In the genomic region with DNA sequence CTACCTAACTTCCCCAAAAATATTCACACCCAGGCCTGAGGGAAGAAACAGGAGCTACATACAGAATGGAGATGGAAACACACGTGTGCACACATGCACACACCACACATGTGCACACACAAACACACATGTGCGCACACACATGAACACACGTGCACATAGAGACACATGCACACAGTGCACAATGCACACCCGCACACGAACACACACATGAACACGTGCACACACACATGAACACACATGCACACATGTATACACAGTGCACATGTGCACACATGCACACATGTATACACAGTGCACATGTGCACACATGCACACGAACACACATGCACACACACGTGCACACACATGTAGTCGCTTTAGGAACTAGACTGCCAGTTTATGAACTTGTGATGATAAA, we compare ENCODE assay signal across 29 cellular contexts. TPM values are rescaled to one million over a fixed set of nuclear protein-coding genes. Genes with fewer than 3 reads are reported as not detected.
A peak's percentile ranks its signal among the peaks of the same experiment; 100 is the strongest.
DNase-seq lines count a peak whose midpoint lies in the region; ATAC-seq, FAIRE-seq and TF ChIP-seq lines count a peak whose summit lies in the region.
"Had no signal": no experiment of that assay in that cellular context is flagged by ENCODE, and none has a peak within 500 bp of the region (broad histone marks: within the 10 kb centered on the region; RNA-seq: fewer than 3 reads in every experiment).

No MANE protein-coding gene starts in this region.

- POLR2A ChIA-PET in A549 (lab: Yijun Ruan, JAX), result no interaction called here
- POLR2A ChIA-PET in HEK293 (lab: Yijun Ruan, JAX), result no interaction called here
- POLR2A ChIA-PET in H1 (lab: Charles Lee; ENCODE audit: partially characterized antibody), result no interaction called here
- POLR2A ChIA-PET in Caco-2 (lab: Charles Lee), result no interaction called here

- TF ChIP-seq POLR2A in A549 (IDR thresholded peaks at IDR 0.05; ENCODE audit: low read length), result no peak
- TF ChIP-seq POLR2A in H1 (IDR thresholded peaks at IDR 0.05; ENCODE audit: control extremely low read depth in 1 of 2, low read depth in 2 of 2, low read length in 2 of 2), result no peak

- H3K79me1 ChIP-seq in H1 (ENCODE audit: low read depth, low read length), result no peaks in the 10 kb centered on the region

- no peak overlapping the region for H3K23ac ChIP-seq in H1 (ENCODE audit: insufficient read length)

- no peaks in the 10 kb centered on the region for H3K9me3 ChIP-seq in A549
- no peaks in the 10 kb centered on the region for H3K9me3 ChIP-seq in HEK293 (ENCODE audit: control insufficient read depth, insufficient read depth, low read depth, low read length)
- H3K9me3 ChIP-seq in H1 (ENCODE audit: insufficient read depth in 2 of 2, low read depth in 1 of 2, low read length in 1 of 2), result no peaks in the 10 kb centered on the region
- H3K9me3 ChIP-seq in Caco-2, result no peaks in the 10 kb centered on the region
- H3K9me3 ChIP-seq: BLaER1 treated with 17β-estradiol and CSF1 and Interleukin-3, amounts not matched to agents 10 nM and 100 nM; MG63; SJCRH30 had no signal

- H4K5ac ChIP-seq in H1 (ENCODE audit: insufficient read length, low read depth, low read length), result no peak overlapping the region

- H3K9me3 Mint-ChIP-seq in progenitor cell of endocrine pancreas (ENCODE audit: low read depth), result no peaks in the 10 kb centered on the region
- no peaks in the 10 kb centered on the region for H3K9me3 Mint-ChIP-seq in activated naive CD4-positive, alpha-beta T cell treated with anti-CD3 and anti-CD28 coated beads, Interleukin-2, amount 10 ng/mL, durations not matched to agents 7 days and 5 days
- no peaks in the 10 kb centered on the region for H3K9me3 Mint-ChIP-seq in Caco-2 (ENCODE audit: unreplicated experiment)
- H3K9me3 Mint-ChIP-seq: CD4-positive, alpha-beta T cell had no signal

- no peak overlapping the region for H2BK5ac ChIP-seq in H1 (ENCODE audit: low read depth, low read length)

- H3K36me3 Mint-ChIP-seq in progenitor cell of endocrine pancreas (ENCODE audit: insufficient read depth), result no peaks in the 10 kb centered on the region
- H3K36me3 Mint-ChIP-seq in activated naive CD4-positive, alpha-beta T cell treated with anti-CD3 and anti-CD28 coated beads, Interleukin-2, amount 10 ng/mL, durations not matched to agents 7 days and 5 days, result no peaks in the 10 kb centered on the region
- no peaks in the 10 kb centered on the region for H3K36me3 Mint-ChIP-seq in Caco-2 (ENCODE audit: insufficient read depth, unreplicated experiment)

- FAIRE-seq in A549 (lab: Jason Lieb, UNC) (peak; percentile 28), H1 (lab: Jason Lieb, UNC) (no peak)
- FAIRE-seq: G401.6 had no signal

- H3K4me3 Mint-ChIP-seq in progenitor cell of endocrine pancreas (ENCODE audit: low read depth) (no peak overlapping the region), Caco-2 (ENCODE audit: unreplicated experiment) (no peak overlapping the region)
- H3K4me3 Mint-ChIP-seq in activated naive CD4-positive, alpha-beta T cell treated with anti-CD3 and anti-CD28 coated beads, Interleukin-2, amount 10 ng/mL, durations not matched to agents 7 days and 5 days, result no peak overlapping the region
- H3K4me3 Mint-ChIP-seq: CD4-positive, alpha-beta T cell had no signal

- H3K36me3 ChIP-seq in HEK293 (ENCODE audit: control insufficient read depth in 2 of 2, insufficient read depth in 1 of 2, low read length in 2 of 2), result no peaks in the 10 kb centered on the region
- H3K36me3 ChIP-seq in H1 (ENCODE audit: control insufficient read depth in 2 of 4, insufficient read depth in 4 of 4, low read length in 3 of 4), result no peaks in the 10 kb centered on the region
- H3K36me3 ChIP-seq in Caco-2 (ENCODE audit: control insufficient read depth, insufficient read depth, low read length), result no peaks in the 10 kb centered on the region
- H3K36me3 ChIP-seq: BLaER1 treated with 17β-estradiol and CSF1 and Interleukin-3, amounts not matched to agents 10 nM and 100 nM; MG63; SJCRH30 had no signal

- peaks cover 0 to 3% of the 10 kb centered on the region in 2 experiments for H4K20me1 ChIP-seq in H1 (replicated peaks in 1 of 2; ENCODE audit: control insufficient read depth in 1 of 2, insufficient read depth in 2 of 2, low read length in 2 of 2)
- H4K20me1 ChIP-seq: BLaER1 treated with 17β-estradiol and CSF1 and Interleukin-3, amounts not matched to agents 10 nM and 100 nM had no signal

- no peak for TF ChIP-seq EP300 in A549 (IDR thresholded peaks at IDR 0.05)
- TF ChIP-seq EP300 in H1 (IDR thresholded peaks at IDR 0.05; ENCODE audit: borderline replicate concordance in 1 of 2, low read depth in 2 of 2, low read length in 2 of 2), result no peak

- H3K4ac ChIP-seq in H1 (replicated peaks; ENCODE audit: insufficient read length, low read depth, low read length), result no peak overlapping the region

- H3K9ac ChIP-seq in H1 (replicated peaks in 1 of 4; ENCODE audit: extremely low read depth in 1 of 4, low read depth in 3 of 4, low read length in 3 of 4), result no peak overlapping the region; a peak in 1 of 7 replicates
- H3K9ac ChIP-seq: BLaER1 treated with 17β-estradiol and CSF1 and Interleukin-3, amounts not matched to agents 10 nM and 100 nM had no signal

- TF ChIP-seq RAD21 in A549 (conservative IDR thresholded peaks at IDR 0.05 in 1 of 2, IDR thresholded peaks at IDR 0.05 in 1 of 2), result no peak
- no peak for TF ChIP-seq RAD21 in H1 (IDR thresholded peaks at IDR 0.05 in 1 of 2, conservative IDR thresholded peaks at IDR 0.05 in 1 of 2; ENCODE audit: low read depth in 2 of 2, low read length in 2 of 2)

- H2BK15ac ChIP-seq in H1 (ENCODE audit: low read length), result no peak overlapping the region

- H3K23me2 ChIP-seq in H1 (ENCODE audit: low read depth, low read length), result no peaks in the 10 kb centered on the region

- no peak overlapping the region; the same call in 1 of the 2 replicates for H2AK5ac ChIP-seq in H1 (ENCODE audit: low read depth, low read length)

- H3K4me1 Mint-ChIP-seq in progenitor cell of endocrine pancreas (ENCODE audit: low read depth), result no peaks in the 10 kb centered on the region
- peaks cover 6% of the 10 kb centered on the region for H3K4me1 Mint-ChIP-seq in activated naive CD4-positive, alpha-beta T cell treated with anti-CD3 and anti-CD28 coated beads, Interleukin-2, amount 10 ng/mL, durations not matched to agents 7 days and 5 days
- H3K4me1 Mint-ChIP-seq in Caco-2 (ENCODE audit: low read depth, unreplicated experiment), result peaks cover 9% of the 10 kb centered on the region

- in situ Hi-C loops in ACHN (cut with HindIII; ENCODE audit: low pct_ligation_motif_present, low pct_unique_long_range_greater_than_20kb, low sequenced_read_pairs), result no loop called here

- TF ChIP-seq CTCF in A549 (IDR thresholded peaks at IDR 0.05), result no peak
- no peak for TF ChIP-seq CTCF in HEK293 (tag by site-specific recombination; IDR thresholded peaks at IDR 0.05)
- TF ChIP-seq CTCF in H1 (IDR thresholded peaks at IDR 0.05; ENCODE audit: control extremely low read depth in 1 of 3, insufficient read depth in 1 of 3, low read depth in 1 of 3, low read length in 3 of 3), result no peak
- no peak for TF ChIP-seq CTCF in progenitor cell of endocrine pancreas (IDR thresholded peaks at IDR 0.05; ENCODE audit: unreplicated experiment)
- no peak for TF ChIP-seq CTCF in Caco-2 (IDR thresholded peaks at IDR 0.05; ENCODE audit: insufficient read depth in 1 of 2, low read depth in 1 of 2, low read length in 1 of 2, severe bottlenecking in 1 of 2, unreplicated experiment in 1 of 2)

- H2BK12ac ChIP-seq in H1 (ENCODE audit: low read depth, low read length), result peak overlapping the region; percentile 77; the same call in 1 of the 2 replicates

- 67% methylated on average over 9 of the region's 9 CpGs for WGBS in A549 (ENCODE audit: missing lambda C conversion rate)
- 85% methylated on average over 9 of the region's 9 CpGs; no CpG with 5 or more reads in 1 of the 2 experiments for WGBS in H1 (ENCODE audit: extremely low coverage in 1 of 2, insufficient coverage in 1 of 2, insufficient read length in 1 of 2, insufficient replicate concordance in 2 of 2, low coverage in 1 of 2, low lambda C conversion rate in 2 of 2, missing lambda C conversion rate in 1 of 2), 2 experiments

- H3K4me3 ChIP-seq in A549, result no peak overlapping the region
- no peak overlapping the region for H3K4me3 ChIP-seq in HEK293 (ENCODE audit: low read depth, low read length)
- H3K4me3 ChIP-seq in H1 (ENCODE audit: extremely low read depth in 1 of 4, insufficient read depth in 2 of 4, low read depth in 3 of 4, low read length in 4 of 4), result no peak overlapping the region
- no peak overlapping the region for H3K4me3 ChIP-seq in Caco-2 (ENCODE audit: low read depth, low read length)
- H3K4me3 ChIP-seq: BLaER1 treated with 17β-estradiol and CSF1 and Interleukin-3, amounts not matched to agents 10 nM and 100 nM; MG63; PC-9; SJCRH30 had no signal

- no peak for ATAC-seq in A549
- ATAC-seq: Right ventricle myocardium inferior, SK-N-SH treated with all-trans-retinoic acid at 6 μM for 48 hours had no signal

- H3K27ac Mint-ChIP-seq in progenitor cell of endocrine pancreas (peak overlapping the region; percentile 52), Caco-2 (ENCODE audit: unreplicated experiment) (no peak overlapping the region)
- H3K27ac Mint-ChIP-seq in activated naive CD4-positive, alpha-beta T cell treated with anti-CD3 and anti-CD28 coated beads, Interleukin-2, amount 10 ng/mL, durations not matched to agents 7 days and 5 days, result no peak overlapping the region
- H3K27ac Mint-ChIP-seq: CD4-positive, alpha-beta T cell had no signal

- no peak overlapping the region for H3K4me2 ChIP-seq in A549
- H3K4me2 ChIP-seq in H1 (ENCODE audit: insufficient read depth in 1 of 2, low read depth in 2 of 2, low read length in 2 of 2), result no peak overlapping the region
- H3K4me2 ChIP-seq: BLaER1 treated with 17β-estradiol and CSF1 and Interleukin-3, amounts not matched to agents 10 nM and 100 nM; PC-9 had no signal

- CTCF ChIA-PET in A549 (lab: Yijun Ruan, JAX) (interaction anchor here (1.0 to 2.2 kb wide), 4 partner anchors 12 to 138 kb away, joined by 3 to 5 read pairs (median 5); no protein-coding TSS in a partner anchor), HEK293 (lab: Yijun Ruan, JAX) (no interaction called here), H1 (lab: Charles Lee; ENCODE audit: partially characterized antibody) (interaction anchor here (1.0 to 1.8 kb wide), 3 partner anchors 7 to 139 kb away, joined by 3 to 7 read pairs (median 6); no protein-coding TSS in a partner anchor), Caco-2 (lab: Charles Lee) (no interaction called here)
- CTCF ChIA-PET in activated naive CD4-positive, alpha-beta T cell treated with anti-CD3 and anti-CD28 coated beads, Interleukin-2, amount 10 ng/mL, durations not matched to agents 7 days and 5 days (lab: Charles Lee), result interaction anchor here (1.0 kb wide), 1 partner anchor 10 kb away, joined by 3 read pairs; no protein-coding TSS in a partner anchor

- H3K27ac ChIP-seq in A549 (no peak overlapping the region), HEK293 (ENCODE audit: extremely low read depth, low read depth, low read length) (no peak overlapping the region), H1 (ENCODE audit: low read depth, low read length) (no peak overlapping the region)
- H3K27ac ChIP-seq: BLaER1 treated with 17β-estradiol and CSF1 and Interleukin-3, amounts not matched to agents 10 nM and 100 nM; PC-9; SJCRH30 had no signal

- H4K91ac ChIP-seq in H1 (replicated peaks; ENCODE audit: insufficient read length, low read length), result no peak overlapping the region

- no peak overlapping the region for H3K14ac ChIP-seq in H1 (ENCODE audit: insufficient read length)

- H3K27me3 ChIP-seq in H1 (replicated peaks in 1 of 4; ENCODE audit: control insufficient read depth in 3 of 4, extremely low read depth in 1 of 4, insufficient read depth in 3 of 4, low read length in 3 of 4) (no peaks in the 10 kb centered on the region), Caco-2 (replicated peaks; ENCODE audit: control insufficient read depth, insufficient read depth, low read length) (no peaks in the 10 kb centered on the region)
- H3K27me3 ChIP-seq: MG63, SJCRH30 had no signal

- no TSS peak for BruUV-seq in Caco-2 (replicated peaks; lab: Mats Ljungman, UMichigan)

- H2AFZ ChIP-seq in H1 (ENCODE audit: low read length), result no peak overlapping the region
- H2AFZ ChIP-seq: PC-9 had no signal

- no peak overlapping the region for H3K56ac ChIP-seq in H1 (replicated peaks; ENCODE audit: insufficient read length, low read depth, low read length)

- no peaks in the 10 kb centered on the region for H3K4me1 ChIP-seq in A549
- no peaks in the 10 kb centered on the region for H3K4me1 ChIP-seq in HEK293 (ENCODE audit: control insufficient read depth, insufficient read depth, low read length)
- peaks cover 0 to 4% (median 0%) of the 10 kb centered on the region in 4 experiments; a peak in 2 of 7 replicates for H3K4me1 ChIP-seq in H1 (replicated peaks in 1 of 4; ENCODE audit: control insufficient read depth in 3 of 4, insufficient read depth in 4 of 4, low read length in 3 of 4)
- no peaks in the 10 kb centered on the region for H3K4me1 ChIP-seq in Caco-2
- H3K4me1 ChIP-seq: SJCRH30 had no signal

- DNase-seq in A549 (ENCODE audit: low read depth in 1 of 2, low spot score in 1 of 2) (no peak), H1 (ENCODE audit: low read depth in 1 of 2, low spot score in 2 of 2) (no peak), progenitor cell of endocrine pancreas (ENCODE audit: low spot score, unreplicated experiment) (no peak), ACHN (no peak), Caco-2 (no peak)
- no peak for DNase-seq in activated naive CD4-positive, alpha-beta T cell treated with anti-CD3 and anti-CD28 coated beads, Interleukin-2, amount 10 ng/mL, durations not matched to agents 7 days and 5 days
- DNase-seq: AML-193; CD4-positive, alpha-beta T cell; KBM-7; NCI-H1105 treated with DMSO at 0.1 percent for 48 hours; NCI-H146; NCI-H1930; NCI-H446; NCI-H524 treated with DMSO at 0.1 percent for 48 hours; NCI-H82; NK-92 treated with Interleukin-12 subunit alpha and Interleukin-12 subunit beta, amount 100 ng/mL, for 24 hours; PC-9; SJCRH30 had no signal

- H2BK120ac ChIP-seq in H1 (replicated peaks; ENCODE audit: low read depth, low read length), result no peak overlapping the region

- no peaks in the 10 kb centered on the region for H3K79me2 ChIP-seq in H1 (ENCODE audit: control insufficient read depth in 1 of 2, insufficient read depth in 2 of 2, low read length in 2 of 2)

- intact Hi-C loops in Caco-2 (cut with micrococcal nuclease; ENCODE audit: unreplicated experiment), result no loop called here

- H3K18ac ChIP-seq in H1 (ENCODE audit: extremely low read depth, low read length), result no peak overlapping the region

- H2BK20ac ChIP-seq in H1 (ENCODE audit: low read length), result no peak overlapping the region

- H4K8ac ChIP-seq in H1 (ENCODE audit: extremely low read depth, insufficient read depth, low read length), result no peak overlapping the region

- H3K27me3 Mint-ChIP-seq in progenitor cell of endocrine pancreas, result peaks cover 11% of the 10 kb centered on the region
- peaks cover 43% of the 10 kb centered on the region for H3K27me3 Mint-ChIP-seq in activated naive CD4-positive, alpha-beta T cell treated with anti-CD3 and anti-CD28 coated beads, Interleukin-2, amount 10 ng/mL, durations not matched to agents 7 days and 5 days
- no peaks in the 10 kb centered on the region for H3K27me3 Mint-ChIP-seq in Caco-2 (ENCODE audit: insufficient read depth, unreplicated experiment)
- H3K27me3 Mint-ChIP-seq: CD4-positive, alpha-beta T cell had no signal

RNA-seq across cellular contexts. Expression of a gene that starts 18.8 kb away (rescaled TPM):
- polyA plus RNA-seq in A549 (2011; rRNA removed) (not detected in 2 replicates), A549 (2017; fragmentation: RNase III; extraction: RNeasy Plus Mini Kit Qiagen cat#74134 plus additional on column Dnase treatment) (not detected in 3 replicates), H1 (2011; rRNA removed) (not detected in 2 replicates)
- not detected in 2 replicates for polyA plus RNA-seq in A549 (2012; cell fraction: cytosol; rRNA removed)
- not detected in 2 replicates for polyA plus RNA-seq in A549 (2012; cell fraction: nucleus; rRNA removed)
- not detected in 2 replicates for polyA minus RNA-seq in A549 (2011; rRNA and poly(A)+ RNA removed)
- not detected in 2 replicates for total RNA-seq in H1 (2021; fragmentation: NEBNext Ultra II Directional; extraction: Animal tissue kit (Norgen Biotek cat#: 25700))
- not detected for polyA plus RNA-seq in H1 (2011; cell fraction: cytosol; rRNA removed)
- polyA plus RNA-seq in H1 (2011; cell fraction: nucleus; rRNA removed), result not detected
- not detected in 4 replicates for polyA plus RNA-seq in H1 (2012, experiment 1 of 2)
- not detected for polyA plus RNA-seq in H1 (2012, experiment 2 of 2)
- polyA plus RNA-seq in H1 (2013, experiment 1 of 2), result under 0.01 TPM
- not detected for polyA plus RNA-seq in H1 (2013, experiment 2 of 2)
- not detected in 2 replicates for polyA minus RNA-seq in H1 (2011; rRNA and poly(A)+ RNA removed)
- not detected for polyA minus RNA-seq in H1 (2011; cell fraction: cytosol; rRNA and poly(A)+ RNA removed)
- not detected for polyA minus RNA-seq in H1 (2011; cell fraction: nucleus; rRNA and poly(A)+ RNA removed)
- total RNA-seq in progenitor cell of endocrine pancreas (0.36 TPM in 1 of 2 replicates, not detected in the other), Caco-2 (2022) (0.74 and 1.7 TPM in 2 replicates)
- total RNA-seq: A172; CD4-positive, alpha-beta T cell; H4; HT-29; LHCN-M2; Right ventricle myocardium inferior; RPMI7951; SJCRH30 had no signal

RNA-seq across cellular contexts. Expression of a gene that starts 33.7 kb away (rescaled TPM):
- polyA plus RNA-seq in A549 (2011; rRNA removed) (17.1 and 18.1 TPM in 2 replicates), A549 (2017; fragmentation: RNase III; extraction: RNeasy Plus Mini Kit Qiagen cat#74134 plus additional on column Dnase treatment) (13.6 to 17.2 TPM (median 16.5 TPM) in 3 replicates), H1 (2011; rRNA removed) (25.8 and 29.0 TPM in 2 replicates)
- 26.4 and 27.3 TPM in 2 replicates for polyA plus RNA-seq in A549 (2012; cell fraction: cytosol; rRNA removed)
- polyA plus RNA-seq in A549 (2012; cell fraction: nucleus; rRNA removed), result 52.3 and 59.7 TPM in 2 replicates
- polyA minus RNA-seq in A549 (2011; rRNA and poly(A)+ RNA removed), result 30.8 and 44.8 TPM in 2 replicates
- 39.3 and 39.8 TPM in 2 replicates for total RNA-seq in H1 (2021; fragmentation: NEBNext Ultra II Directional; extraction: Animal tissue kit (Norgen Biotek cat#: 25700))
- polyA plus RNA-seq in H1 (2011; cell fraction: cytosol; rRNA removed), result 33.5 TPM
- 65.3 TPM for polyA plus RNA-seq in H1 (2011; cell fraction: nucleus; rRNA removed)
- polyA plus RNA-seq in H1 (2012, experiment 1 of 2), result 20.1 to 25.9 TPM (median 23.8 TPM) in 4 replicates
- polyA plus RNA-seq in H1 (2012, experiment 2 of 2), result 21.4 TPM
- polyA plus RNA-seq in H1 (2013, experiment 1 of 2), result 20.6 TPM
- polyA plus RNA-seq in H1 (2013, experiment 2 of 2), result 21.1 TPM
- polyA minus RNA-seq in H1 (2011; rRNA and poly(A)+ RNA removed), result 45.5 and 52.3 TPM in 2 replicates
- polyA minus RNA-seq in H1 (2011; cell fraction: cytosol; rRNA and poly(A)+ RNA removed), result 25.0 TPM
- polyA minus RNA-seq in H1 (2011; cell fraction: nucleus; rRNA and poly(A)+ RNA removed), result 52.7 TPM
- total RNA-seq in progenitor cell of endocrine pancreas (41.5 and 53.9 TPM in 2 replicates), Caco-2 (2022) (44.4 and 50.6 TPM in 2 replicates)

RNA-seq across cellular contexts. Expression of a gene that starts 48.2 kb away (rescaled TPM):
- 265 and 326 TPM in 2 replicates for polyA plus RNA-seq in A549 (2011; rRNA removed)
- 971 and 1,312 TPM in 2 replicates for polyA plus RNA-seq in A549 (2012; cell fraction: cytosol; rRNA removed)
- polyA plus RNA-seq in A549 (2012; cell fraction: nucleus; rRNA removed), result 1,440 and 1,925 TPM in 2 replicates
- polyA plus RNA-seq in A549 (2017; fragmentation: RNase III; extraction: RNeasy Plus Mini Kit Qiagen cat#74134 plus additional on column Dnase treatment), result 903 to 1,096 TPM (median 972 TPM) in 3 replicates
- 237 and 354 TPM in 2 replicates for polyA minus RNA-seq in A549 (2011; rRNA and poly(A)+ RNA removed)
- 327 and 341 TPM in 2 replicates for total RNA-seq in H1 (2021; fragmentation: NEBNext Ultra II Directional; extraction: Animal tissue kit (Norgen Biotek cat#: 25700))
- 68.2 and 161 TPM in 2 replicates for polyA plus RNA-seq in H1 (2011; rRNA removed)
- 65.1 TPM for polyA plus RNA-seq in H1 (2011; cell fraction: cytosol; rRNA removed)
- polyA plus RNA-seq in H1 (2011; cell fraction: nucleus; rRNA removed), result 122 TPM
- 126 to 176 TPM (median 151 TPM) in 4 replicates for polyA plus RNA-seq in H1 (2012, experiment 1 of 2)
- 202 TPM for polyA plus RNA-seq in H1 (2012, experiment 2 of 2)
- polyA plus RNA-seq in H1 (2013, experiment 1 of 2), result 316 TPM
- polyA plus RNA-seq in H1 (2013, experiment 2 of 2), result 381 TPM
- polyA minus RNA-seq in H1 (2011; rRNA and poly(A)+ RNA removed), result 34.4 and 63.7 TPM in 2 replicates
- polyA minus RNA-seq in H1 (2011; cell fraction: cytosol; rRNA and poly(A)+ RNA removed), result 84.2 TPM
- 42.4 TPM for polyA minus RNA-seq in H1 (2011; cell fraction: nucleus; rRNA and poly(A)+ RNA removed)
- total RNA-seq in progenitor cell of endocrine pancreas, result 42.2 and 51.5 TPM in 2 replicates
- 495 and 534 TPM in 2 replicates for total RNA-seq in Caco-2 (2022)

Comparison
In these comparisons a context has a peak if more than half of its experiments do, and no peak if none do; other contexts are left out.
1. CTCF ChIA-PET loops: an anchor here in A549 (1.0 to 2.2 kb wide), H1 (1.0 to 1.8 kb wide) and activated naive CD4-positive, alpha-beta T cell treated with anti-CD3 and anti-CD28 coated beads, Interleukin-2, amount 10 ng/mL, durations not matched to agents 7 days and 5 days (1.0 kb wide); none called in HEK293 and Caco-2.